ENCODE assay signal across 9 cellular contexts in the genomic region with DNA sequence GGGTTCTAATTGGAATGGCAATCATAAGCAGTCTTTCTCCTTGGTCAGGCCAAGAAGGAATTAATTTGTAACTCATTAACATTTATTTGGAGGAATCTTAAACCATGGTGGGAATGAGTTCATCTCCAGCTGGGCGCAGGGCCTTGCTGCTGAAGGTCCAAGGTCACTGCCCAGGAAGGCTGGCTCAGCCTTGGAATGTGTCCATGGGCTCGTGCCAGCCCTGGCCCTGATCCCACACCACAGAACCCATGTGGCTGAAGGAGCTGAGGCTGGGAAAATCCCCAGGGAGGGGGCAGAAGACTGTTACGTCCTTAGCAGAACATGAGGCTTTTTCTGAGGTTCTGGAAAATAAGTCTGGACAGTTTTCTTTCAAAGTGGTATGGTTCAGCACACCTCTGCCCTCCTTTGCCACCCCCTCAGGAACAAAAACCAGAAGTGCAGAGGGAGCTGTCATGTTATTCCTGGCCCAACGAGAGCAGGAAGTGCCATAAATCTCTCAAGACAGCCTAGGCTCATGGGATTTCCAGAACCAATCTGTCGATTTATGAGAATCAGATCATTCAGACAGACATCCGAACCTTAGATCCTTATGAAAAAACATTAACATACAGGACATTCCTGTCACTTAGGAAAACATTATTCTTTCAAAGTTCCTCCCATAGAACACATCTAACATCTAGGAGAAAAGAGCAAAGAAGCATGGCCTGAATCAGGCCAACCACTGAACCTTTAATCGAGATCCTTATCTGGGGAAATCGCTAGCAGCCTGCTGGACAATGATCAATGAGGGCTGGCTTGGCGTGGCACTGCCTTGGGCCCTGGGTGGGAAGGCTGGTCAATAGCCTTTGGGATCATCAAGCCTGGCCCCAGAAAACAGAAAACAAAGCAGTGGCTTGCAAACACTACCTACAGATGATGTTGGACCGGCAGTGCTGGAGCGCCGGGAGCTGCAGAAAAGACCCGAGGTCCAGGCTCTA.
A peak's percentile ranks its signal among the peaks of the same experiment; 100 is the strongest.
DNase-seq lines count a peak whose midpoint lies in the region; ATAC-seq lines count a peak whose summit lies in the region.
"Had no signal": no experiment of that assay in that cellular context is flagged by ENCODE, and none has a peak within 500 bp of the region (broad histone marks: within the 10 kb centered on the region; RNA-seq: fewer than 3 reads in every experiment).

No MANE protein-coding gene starts in this region.

- no peaks in the 10 kb centered on the region for H3K9me3 ChIP-seq in MG63

- in situ Hi-C loops in ACHN (cut with HindIII; ENCODE audit: low pct_ligation_motif_present, low pct_unique_long_range_greater_than_20kb, low sequenced_read_pairs), result no loop called here

- H3K4me3 ChIP-seq in MG63, result no peak overlapping the region

- no peaks in the 10 kb centered on the region for H3K36me3 ChIP-seq in MG63

- peak; percentile 99 for DNase-seq in ACHN
- peak; percentile 89 for DNase-seq in MG63
- DNase-seq in epidermal melanocyte (ENCODE audit: insufficient read length, low spot score), result peak; percentile 64
- DNase-seq in mucosa of gallbladder (ENCODE audit: low spot score), result peak; percentile 90
- no peak for DNase-seq in stimulated activated CD4-positive, alpha-beta T cell treated with anti-CD3 and anti-CD28 coated beads, Interleukin-4, amount 100 ng/mL, for 1 hour
- DNase-seq: foreskin keratinocyte had no signal

- H3K27me3 ChIP-seq in MG63, result no peaks in the 10 kb centered on the region
- H3K27me3 ChIP-seq: foreskin keratinocyte had no signal

- ATAC-seq in GM21515 (IDR thresholded peaks at IDR 0.05; ENCODE audit: unreplicated experiment), result no peak
- ATAC-seq in HG02588 (IDR thresholded peaks at IDR 0.05; ENCODE audit: unreplicated experiment), result no peak
- no peak for ATAC-seq in GM21825 (IDR thresholded peaks at IDR 0.05; ENCODE audit: unreplicated experiment)
- ATAC-seq: foreskin keratinocyte had no signal
